In the genomic region with DNA sequence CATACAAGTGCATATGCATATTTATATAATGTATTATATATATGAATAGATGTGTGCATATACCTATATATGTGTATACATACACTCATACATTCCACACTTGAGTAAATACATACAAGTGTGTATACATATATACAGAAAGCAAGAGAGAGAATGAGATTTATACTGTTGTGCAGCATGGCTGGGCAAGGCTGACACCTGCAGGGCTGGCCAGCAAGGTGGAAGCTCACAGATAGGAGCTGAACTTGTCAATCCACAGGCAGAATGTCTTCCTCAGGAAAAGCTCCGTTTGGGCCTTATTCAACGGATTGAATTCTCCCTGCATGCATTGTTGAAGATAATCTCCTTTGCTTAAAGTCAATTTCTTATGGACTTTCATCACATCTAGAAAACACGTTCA, we compare ENCODE assay signal across 16 cellular contexts.
"Had no signal": no experiment of that assay in that cellular context is flagged by ENCODE, and none has a peak within 500 bp of the region (broad histone marks: within the 10 kb centered on the region; RNA-seq: fewer than 3 reads in every experiment).

No MANE protein-coding gene starts in this region.

- H3K27ac ChIP-seq: dorsolateral prefrontal cortex, gastroesophageal sphincter, heart right ventricle, pancreas, stomach, thoracic aorta had no signal

- H3K36me3 ChIP-seq: gastroesophageal sphincter, heart right ventricle, pancreas, stomach, thoracic aorta had no signal

- H3K36me3 Mint-ChIP-seq: activated naive CD8-positive, alpha-beta T cell; naive B cell; WTC11 had no signal

- H3K9me3 Mint-ChIP-seq: activated T-cell treated with anti-CD3 and anti-CD28 coated beads, Interleukin-2, amount 50 U/mL, for 72 hours; naive B cell; WTC11 had no signal

- H3K4me3 ChIP-seq: dorsolateral prefrontal cortex, gastroesophageal sphincter, heart right ventricle, pancreas, stomach, thoracic aorta had no signal

- H3K27me3 ChIP-seq: gastroesophageal sphincter, heart right ventricle, pancreas, stomach had no signal

- ATAC-seq: activated CD8-positive, alpha-beta T cell treated with anti-CD3 and anti-CD28 coated beads, Interleukin-2, amount 10 ng/mL, durations not matched to agents 7 days and 5 days; activated T-cell treated with anti-CD3 and anti-CD28 coated beads, Interleukin-2, amount 50 U/mL, for 72 hours; gastroesophageal sphincter; heart right ventricle; WTC11 had no signal

- H3K4me1 ChIP-seq: gastroesophageal sphincter, pancreas had no signal

- H3K27ac Mint-ChIP-seq: activated CD8-positive, alpha-beta T cell treated with anti-CD3 and anti-CD28 coated beads, Interleukin-2, amount 10 ng/mL, durations not matched to agents 7 days and 5 days; activated naive CD8-positive, alpha-beta T cell; activated T-cell treated with anti-CD3 and anti-CD28 coated beads, Interleukin-2, amount 50 U/mL, for 72 hours; naive B cell; WTC11 had no signal

- H3K4me1 Mint-ChIP-seq: naive B cell had no signal

- H3K4me3 Mint-ChIP-seq: activated CD8-positive, alpha-beta T cell treated with anti-CD3 and anti-CD28 coated beads, Interleukin-2, amount 10 ng/mL, durations not matched to agents 7 days and 5 days; activated naive CD8-positive, alpha-beta T cell; activated T-cell treated with anti-CD3 and anti-CD28 coated beads, Interleukin-2, amount 50 U/mL, for 72 hours; naive B cell; WTC11 had no signal

- H3K27me3 Mint-ChIP-seq: activated naive CD8-positive, alpha-beta T cell had no signal

- H3K9me3 ChIP-seq: gastroesophageal sphincter, heart right ventricle, pancreas, stomach, thoracic aorta had no signal

- DNase-seq: activated CD4-positive, alpha-beta T cell treated with anti-CD3 and anti-CD28 coated beads for 4 hours; activated CD8-positive, alpha-beta memory T cell treated with anti-CD3 and anti-CD28 coated beads, Interleukin-2, amount 50 U/mL, for 4 hours; activated CD8-positive, alpha-beta T cell treated with anti-CD3 and anti-CD28 coated beads, Interleukin-2, amount 10 ng/mL, durations not matched to agents 7 days and 5 days; activated gamma-delta T cell; activated T-cell treated with anti-CD3 and anti-CD28 coated beads, Interleukin-2, amount 50 U/mL, for 72 hours; amniotic stem cell; dorsolateral prefrontal cortex; heart right ventricle; naive B cell; pancreas; stimulated activated CD4-positive, alpha-beta T cell treated with anti-CD3 and anti-CD28 coated beads, Interleukin-1b, Interleukin-23, amount 100 ng/mL, for 48 hours; stomach had no signal
